Comparison of ENCODE assay signal across 11 cellular contexts in the genomic region with DNA sequence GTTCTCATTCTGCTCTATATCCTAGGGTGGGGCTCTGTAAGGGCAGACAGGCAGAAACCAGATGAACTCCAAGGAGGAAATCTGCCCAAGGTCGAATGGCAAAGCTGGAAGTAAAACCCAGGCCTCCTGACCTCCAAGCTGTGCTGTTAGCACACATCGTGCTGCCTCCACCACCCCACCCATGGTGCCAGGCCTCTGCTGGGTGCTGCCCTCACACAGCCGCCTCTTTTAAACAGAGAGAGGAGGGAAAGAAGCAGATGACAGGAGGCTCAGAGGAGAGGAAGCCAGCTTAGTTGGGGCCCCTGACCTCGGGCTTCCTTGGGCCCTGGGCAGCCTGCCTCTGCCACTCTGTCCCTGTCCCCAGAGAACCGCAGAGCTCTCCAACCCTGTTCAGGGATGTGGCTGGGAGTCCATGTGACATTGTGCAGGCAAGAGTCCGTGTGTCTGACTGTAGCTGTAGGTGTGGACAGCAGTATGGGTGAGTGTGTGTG. TPM values are rescaled to one million over a fixed set of nuclear protein-coding genes. Genes with fewer than 3 reads are reported as not detected.
DNase-seq lines count a peak whose midpoint lies in the region; ATAC-seq, FAIRE-seq and TF ChIP-seq lines count a peak whose summit lies in the region.
"Had no signal": no experiment of that assay in that cellular context is flagged by ENCODE, and none has a peak within 500 bp of the region (broad histone marks: within the 10 kb centered on the region; RNA-seq: fewer than 3 reads in every experiment).

No MANE protein-coding gene starts in this region.

- no peak overlapping the region for H3K27ac Mint-ChIP-seq in activated CD8-positive, alpha-beta memory T cell treated with anti-CD3 and anti-CD28 coated beads, Interleukin-2, amount 10 ng/mL, durations not matched to agents 7 days and 5 days
- H3K27ac Mint-ChIP-seq: activated CD4-positive, alpha-beta memory T cell treated with anti-CD3 and anti-CD28 coated beads for 36 hours had no signal

- no peaks in the 10 kb centered on the region for H3K36me3 Mint-ChIP-seq in activated CD8-positive, alpha-beta memory T cell treated with anti-CD3 and anti-CD28 coated beads, Interleukin-2, amount 10 ng/mL, durations not matched to agents 7 days and 5 days
- H3K36me3 Mint-ChIP-seq: activated CD4-positive, alpha-beta memory T cell treated with anti-CD3 and anti-CD28 coated beads for 36 hours had no signal

- no peak for TF ChIP-seq POLR2A in right lobe of liver (IDR thresholded peaks at IDR 0.05)
- no peak for TF ChIP-seq POLR2A in stomach (IDR thresholded peaks at IDR 0.05)

- no peak for TF ChIP-seq EP300 in stomach (IDR thresholded peaks at IDR 0.05)

- H3K4me3 ChIP-seq in NT2/D1 (ENCODE audit: insufficient read length, low read depth) (no peak overlapping the region), right lobe of liver (no peak overlapping the region), stomach (peak overlapping the region; percentile 59 to 74 (median 68))

- H3K4me1 ChIP-seq in NT2/D1 (ENCODE audit: insufficient read depth, insufficient read length) (peaks cover 24% of the 10 kb centered on the region), right lobe of liver (peaks cover 0 to 8% (median 2%) of the 10 kb centered on the region in 4 donors), stomach (peaks cover 23 to 49% (median 30%) of the 10 kb centered on the region in 4 donors)

- H3K27ac ChIP-seq in cingulate gyrus (ENCODE audit: low read depth, low read length) (peak overlapping the region; percentile 39), right lobe of liver (no peak overlapping the region), stomach (peak overlapping the region; percentile 33 to 93 (median 87))

- H3K9me3 ChIP-seq in NT2/D1 (ENCODE audit: insufficient read depth, low read length) (no peaks in the 10 kb centered on the region), right lobe of liver (no peaks in the 10 kb centered on the region), stomach (no peaks in the 10 kb centered on the region)

- peak in 3 of 4 donors; percentile 30 to 33 (median 31) for ATAC-seq in right lobe of liver
- no peak for ATAC-seq in activated CD8-positive, alpha-beta memory T cell treated with anti-CD3 and anti-CD28 coated beads, Interleukin-2, amount 10 ng/mL, durations not matched to agents 7 days and 5 days

- no peak for FAIRE-seq in D721Med (lab: Jason Lieb, UNC)
- FAIRE-seq: GM12892 had no signal

- WGBS in right lobe of liver (ENCODE audit: insufficient coverage, low coverage, low lambda C conversion rate, missing lambda C conversion rate), result 46% methylated on average over 3 of the region's 6 CpGs
- 28 to 45% (median 38%) methylated on average over 2 to 6 of the region's 6 CpGs for WGBS in stomach, 5 donors

- no peaks in the 10 kb centered on the region for H3K9me3 Mint-ChIP-seq in activated CD8-positive, alpha-beta memory T cell treated with anti-CD3 and anti-CD28 coated beads, Interleukin-2, amount 10 ng/mL, durations not matched to agents 7 days and 5 days (ENCODE audit: low read depth)
- H3K9me3 Mint-ChIP-seq: activated CD4-positive, alpha-beta memory T cell treated with anti-CD3 and anti-CD28 coated beads for 36 hours had no signal

- H3K4me3 Mint-ChIP-seq in activated CD8-positive, alpha-beta memory T cell treated with anti-CD3 and anti-CD28 coated beads, Interleukin-2, amount 10 ng/mL, durations not matched to agents 7 days and 5 days, result no peak overlapping the region
- H3K4me3 Mint-ChIP-seq: activated CD4-positive, alpha-beta memory T cell treated with anti-CD3 and anti-CD28 coated beads for 36 hours had no signal

- H3K4me1 Mint-ChIP-seq in activated CD8-positive, alpha-beta memory T cell treated with anti-CD3 and anti-CD28 coated beads, Interleukin-2, amount 10 ng/mL, durations not matched to agents 7 days and 5 days, result peaks cover 12% of the 10 kb centered on the region

- CTCF ChIA-PET in activated CD8-positive, alpha-beta memory T cell treated with anti-CD3 and anti-CD28 coated beads, Interleukin-2, amount 10 ng/mL, durations not matched to agents 7 days and 5 days (lab: Charles Lee), result interaction anchor here (1.7 to 2.6 kb wide), 2 partner anchors 11 to 181 kb away, joined by 4 to 21 read pairs; no protein-coding TSS in a partner anchor

- DNase-seq in NT2/D1 (ENCODE audit: low read depth, low spot score), result no peak
- peak in 1 of 3 donors; percentile 34 for DNase-seq in right lobe of liver
- no peak for DNase-seq in stomach
- no peak for DNase-seq in D721Med (ENCODE audit: insufficient read length, low spot score)
- no peak for DNase-seq in SHP77 treated with DMSO at 0.1 percent for 48 hours (lab: John Stamatoyannopoulos, UW)
- no peak for DNase-seq in activated gamma-delta T cell (lab: John Stamatoyannopoulos, UW)
- DNase-seq in activated CD8-positive, alpha-beta memory T cell treated with anti-CD3 and anti-CD28 coated beads, Interleukin-2, amount 10 ng/mL, durations not matched to agents 7 days and 5 days, result no peak
- DNase-seq: activated CD4-positive, alpha-beta memory T cell treated with anti-CD3 and anti-CD28 coated beads for 36 hours; stimulated activated CD4-positive, alpha-beta T cell treated with anti-CD3 and anti-CD28 coated beads, Interleukin-15, amount 100 ng/mL, for 24 hours had no signal

- peak overlapping the region; percentile 62 for H3K9ac ChIP-seq in NT2/D1 (ENCODE audit: insufficient read length, low read depth)

- intact Hi-C loops in right lobe of liver (cut with DNase I) (loop anchor here in 1 of 2 donors (10.0 kb wide), 1 partner anchor 173 kb away; a partner anchor contains a TSS), stomach (cut with DNase I; ENCODE audit: low total_unique reads) (no loop called here)

- H3K36me3 ChIP-seq in NT2/D1 (ENCODE audit: insufficient read depth, insufficient read length, low read length) (no peaks in the 10 kb centered on the region), right lobe of liver (no peaks in the 10 kb centered on the region), stomach (peaks cover 0 to 9% (median 0%) of the 10 kb centered on the region in 4 donors)

- TF ChIP-seq CTCF in right lobe of liver (IDR thresholded peaks at IDR 0.05) (no peak), stomach (IDR thresholded peaks at IDR 0.05) (no peak), D721Med (IDR thresholded peaks at IDR 0.05; ENCODE audit: insufficient read depth, missing control alignments) (no peak)

- H3K27me3 Mint-ChIP-seq in activated CD8-positive, alpha-beta memory T cell treated with anti-CD3 and anti-CD28 coated beads, Interleukin-2, amount 10 ng/mL, durations not matched to agents 7 days and 5 days, result peaks cover 51% of the 10 kb centered on the region

- H3K27me3 ChIP-seq in NT2/D1 (ENCODE audit: insufficient read depth, insufficient read length) (peaks cover 19% of the 10 kb centered on the region), right lobe of liver (no peaks in the 10 kb centered on the region), stomach (peaks cover 0 to 13% (median 3%) of the 10 kb centered on the region in 3 donors)

RNA-seq across cellular contexts. Expression of a gene that starts 1.1 kb away (rescaled TPM):
- total RNA-seq in right lobe of liver (1 to 10 TPM in 1 of 6 experiments, under 1 TPM in 5; 0.29 to 2.1 (median 0.44) TPM), stomach (10 to 100 TPM; 12.3 to 38.5 (median 22.8) TPM)
- polyA plus RNA-seq in stomach, result 10 to 100 TPM in 1 of 3 donors, 1 to 10 TPM in 2; 5.5 to 11.6 (median 6.0) TPM
- not detected for total RNA-seq in activated CD8-positive, alpha-beta memory T cell treated with anti-CD3 and anti-CD28 coated beads, Interleukin-2, amount 10 ng/mL, durations not matched to agents 7 days and 5 days
- total RNA-seq: activated CD4-positive, alpha-beta memory T cell treated with anti-CD3 and anti-CD28 coated beads for 36 hours had no signal

RNA-seq across cellular contexts. Expression of a gene that starts 50.5 kb away (rescaled TPM):
- total RNA-seq in right lobe of liver (10 to 100 TPM; 50.1 to 66.1 (median 58.8) TPM), stomach (100 to 1,000 TPM in 3 of 5 donors, 10 to 100 TPM in 2; 43.2 to 226 (median 160) TPM)
- polyA plus RNA-seq in stomach, result 10 to 100 TPM; 38.0 to 56.7 (median 41.4) TPM
- total RNA-seq in activated CD8-positive, alpha-beta memory T cell treated with anti-CD3 and anti-CD28 coated beads, Interleukin-2, amount 10 ng/mL, durations not matched to agents 7 days and 5 days, result 100 to 1,000 TPM; 284 to 336 TPM

RNA-seq across cellular contexts. Expression of a gene that starts 51.1 kb away (rescaled TPM):
- total RNA-seq in right lobe of liver, result 10 to 100 TPM; 14.1 to 27.6 (median 19.6) TPM
- total RNA-seq in stomach, result 100 to 1,000 TPM in 1 of 5 donors, 10 to 100 TPM in 4; 10.4 to 151 (median 26.3) TPM
- polyA plus RNA-seq in stomach, result 10 to 100 TPM; 55.0 to 88.6 (median 65.9) TPM
- 10 to 100 TPM; 70.5 to 75.8 TPM for total RNA-seq in activated CD8-positive, alpha-beta memory T cell treated with anti-CD3 and anti-CD28 coated beads, Interleukin-2, amount 10 ng/mL, durations not matched to agents 7 days and 5 days

Comparison
In these comparisons a context has a peak if more than half of its experiments do, and no peak if none do; other contexts are left out.
1. H3K4me3 ChIP-seq: peak in stomach (4 of 4); none in NT2/D1 (single experiment) and right lobe of liver (0 of 3).
2. H3K27ac ChIP-seq: peak in cingulate gyrus (single experiment) and stomach (5 of 5); none in right lobe of liver (0 of 3).
3. RNA of a gene that starts 1.1 kb away (total RNA-seq): 12.3 to 38.5 TPM in stomach; 0.29 to 2.1 TPM in right lobe of liver and not detected in activated CD8-positive, alpha-beta memory T cell treated with anti-CD3 and anti-CD28 coated beads, Interleukin-2, amount 10 ng/mL, durations not matched to agents 7 days and 5 days; every median in the first group is over 4 times any median in the second.